ENCODE assay signal across 8 cellular contexts in genomic region chr1:23529146-23530088, GRCh38. TPM values are rescaled to one million over a fixed set of nuclear protein-coding genes. Genes with fewer than 3 reads are reported as not detected.
DNase-seq lines count a peak whose midpoint lies in the region; ATAC-seq and TF ChIP-seq lines count a peak whose summit lies in the region.

No MANE protein-coding gene starts in this region.

- H3K4me1 ChIP-seq in Peyer's patch (peaks cover 5 to 95% (median 64%) of the 10 kb centered on the region in 4 donors), esophagus (ENCODE audit: control insufficient read depth in 2 of 2, insufficient read depth in 2 of 2, low read length in 1 of 2) (peaks cover 2 to 31% of the 10 kb centered on the region in 2 donors), suprapubic skin (peaks cover 96% of the 10 kb centered on the region), vagina (peaks cover 60% of the 10 kb centered on the region), psoas muscle (peaks cover 34% of the 10 kb centered on the region)

- H3K27me3 Mint-ChIP-seq in activated T-cell treated with anti-CD3 and anti-CD28 coated beads, Interleukin-2, amount 50 U/mL, for 4 hours (ENCODE audit: low read depth) = no peaks in the 10 kb centered on the region

- TF ChIP-seq CTCF in Peyer's patch (IDR thresholded peaks at IDR 0.05) = no peak
- TF ChIP-seq CTCF in suprapubic skin (IDR thresholded peaks at IDR 0.05) = no peak
- no peak for TF ChIP-seq CTCF in vagina (IDR thresholded peaks at IDR 0.05)
- no peak for TF ChIP-seq CTCF in psoas muscle (IDR thresholded peaks at IDR 0.05)

- WGBS in esophagus, 2 donors = 43 to 44% methylated on average over 8 of the region's 8 CpGs
- WGBS in suprapubic skin = 44% methylated on average over 6 of the region's 8 CpGs
- WGBS in psoas muscle, 3 donors = 39 to 52% (median 45%) methylated on average over 8 of the region's 8 CpGs

- no peak for ATAC-seq in activated T-cell treated with anti-CD3 and anti-CD28 coated beads, Interleukin-2, amount 50 U/mL, for 4 hours
- ATAC-seq in psoas muscle = no peak

- H3K27me3 ChIP-seq in Peyer's patch (no peaks in the 10 kb centered on the region), esophagus (ENCODE audit: control insufficient read depth in 1 of 2, insufficient read depth in 2 of 2, low read length in 2 of 2) (no peaks in the 10 kb centered on the region), suprapubic skin (peaks cover 4% of the 10 kb centered on the region), vagina (no peaks in the 10 kb centered on the region), psoas muscle (ENCODE audit: insufficient read depth in 3 of 3, low read length in 2 of 3) (no peaks in the 10 kb centered on the region)

- H3K9me3 ChIP-seq in Peyer's patch (no peaks in the 10 kb centered on the region), esophagus (ENCODE audit: control insufficient read depth in 2 of 2, insufficient read depth in 1 of 2, low read depth in 1 of 2, low read length in 1 of 2) (no peaks in the 10 kb centered on the region), suprapubic skin (no peaks in the 10 kb centered on the region), vagina (no peaks in the 10 kb centered on the region), psoas muscle (no peaks in the 10 kb centered on the region)

- H3K4me3 ChIP-seq in Peyer's patch = peak overlapping the region in 2 of 4 donors; percentile 65 to 74
- H3K4me3 ChIP-seq in esophagus (ENCODE audit: low read depth in 1 of 2, low read length in 2 of 2) = peak overlapping the region; percentile 60 to 67
- H3K4me3 ChIP-seq in suprapubic skin = no peak overlapping the region
- H3K4me3 ChIP-seq in vagina = peak overlapping the region in 1 of 2 donors; percentile 52
- H3K4me3 ChIP-seq in psoas muscle = no peak overlapping the region

- H3K27ac ChIP-seq in Peyer's patch (peak overlapping the region; percentile 64 to 94 (median 82)), esophagus (ENCODE audit: low read depth in 2 of 2, low read length in 1 of 2) (peak overlapping the region; percentile 87 to 91), suprapubic skin (peak overlapping the region; percentile 82), vagina (no peak overlapping the region), psoas muscle (no peak overlapping the region)

- peak in 1 of 2 donors; percentile 36 for TF ChIP-seq POLR2A in Peyer's patch (IDR thresholded peaks at IDR 0.05)
- no peak for TF ChIP-seq POLR2A in suprapubic skin (IDR thresholded peaks at IDR 0.05)
- TF ChIP-seq POLR2A in vagina (IDR thresholded peaks at IDR 0.05) = no peak

- intact Hi-C loops in vagina (cut with DNase I) (no loop called here), psoas muscle (cut with DNase I) (loop anchor here in 1 of 2 donors (5.0 kb wide), 1 partner anchor 102 kb away; no protein-coding TSS in a partner anchor)

- no peaks in the 10 kb centered on the region for H3K36me3 Mint-ChIP-seq in activated T-cell treated with anti-CD3 and anti-CD28 coated beads, Interleukin-2, amount 50 U/mL, for 4 hours (ENCODE audit: insufficient read depth)

- DNase-seq in activated T-cell treated with anti-CD3 and anti-CD28 coated beads, Interleukin-2, amount 50 U/mL, for 4 hours = no peak
- no peak for DNase-seq in activated T-cell treated with anti-CD3 and anti-CD28 coated beads, Interleukin-2, amount 50 U/mL, for 1 hour
- DNase-seq in Peyer's patch (peak in 2 of 3 donors; percentile 55 to 74), suprapubic skin (ENCODE audit: low spot score in 2 of 2) (no peak), vagina (ENCODE audit: extremely low spot score in 2 of 2) (no peak), SIG-M5 (lab: John Stamatoyannopoulos, UW) (no peak), psoas muscle (no peak)

- peak overlapping the region; percentile 64 for H3K4me3 Mint-ChIP-seq in activated T-cell treated with anti-CD3 and anti-CD28 coated beads, Interleukin-2, amount 50 U/mL, for 4 hours

- TF ChIP-seq EP300 in suprapubic skin (IDR thresholded peaks at IDR 0.05) = no peak

- H3K36me3 ChIP-seq in Peyer's patch = no peaks in the 10 kb centered on the region
- H3K36me3 ChIP-seq in esophagus (ENCODE audit: control insufficient read depth in 2 of 2, insufficient read depth in 2 of 2, low read length in 1 of 2) = no peaks in the 10 kb centered on the region
- H3K36me3 ChIP-seq in suprapubic skin = no peaks in the 10 kb centered on the region
- no peaks in the 10 kb centered on the region for H3K36me3 ChIP-seq in vagina
- no peaks in the 10 kb centered on the region for H3K36me3 ChIP-seq in psoas muscle (ENCODE audit: insufficient read depth in 1 of 2, low read depth in 1 of 2)

- peaks cover 87% of the 10 kb centered on the region for H3K4me1 Mint-ChIP-seq in activated T-cell treated with anti-CD3 and anti-CD28 coated beads, Interleukin-2, amount 50 U/mL, for 4 hours (ENCODE audit: low read depth)

- H3K9me3 Mint-ChIP-seq in activated T-cell treated with anti-CD3 and anti-CD28 coated beads, Interleukin-2, amount 50 U/mL, for 4 hours = no peaks in the 10 kb centered on the region

RNA-seq across cellular contexts. Expression of gene E2F2, which starts 1.6 kb away (rescaled TPM):
- total RNA-seq in activated T-cell treated with anti-CD3 and anti-CD28 coated beads, Interleukin-2, amount 50 U/mL, for 4 hours = 1 to 10 TPM; 5.5 to 9.3 (median 7.2) TPM
- total RNA-seq in Peyer's patch (10 to 100 TPM in 3 of 4 donors, 1 to 10 TPM in 1; 6.8 to 16.4 (median 13.6) TPM), suprapubic skin (10 to 100 TPM in 2 of 4 donors, 1 to 10 TPM in 2; 4.5 to 12.9 (median 8.4) TPM), vagina (2.9 TPM), psoas muscle (under 1 TPM in 3 of 4 donors, not detected in 1; 0.06 to 0.32 (median 0.17) TPM)
- polyA plus RNA-seq in esophagus (1 to 10 TPM; 5.4 to 7.4 TPM), psoas muscle (under 1 TPM in 2 of 3 donors, not detected in 1; 0.03 to 0.05 TPM)

RNA-seq across cellular contexts. Expression of gene ID3, which starts 29.9 kb away (rescaled TPM):
- total RNA-seq in activated T-cell treated with anti-CD3 and anti-CD28 coated beads, Interleukin-2, amount 50 U/mL, for 4 hours = 10 to 100 TPM; 15.1 to 17.1 (median 15.1) TPM
- 100 to 1,000 TPM; 121 to 224 (median 167) TPM for total RNA-seq in Peyer's patch
- 10 to 100 TPM; 24.4 to 44.2 TPM for polyA plus RNA-seq in esophagus
- 100 to 1,000 TPM in 3 of 4 donors, 10 to 100 TPM in 1; 91.1 to 194 (median 149) TPM for total RNA-seq in suprapubic skin
- total RNA-seq in vagina = 358 TPM
- 10 to 100 TPM; 17.8 to 97.3 (median 81.2) TPM for total RNA-seq in psoas muscle
- polyA plus RNA-seq in psoas muscle = 100 to 1,000 TPM in 1 of 3 donors, 10 to 100 TPM in 2; 26.8 to 126 (median 33.7) TPM

RNA-seq across cellular contexts. Expression of gene ASAP3, which starts 45.4 kb away (rescaled TPM):
- total RNA-seq in activated T-cell treated with anti-CD3 and anti-CD28 coated beads, Interleukin-2, amount 50 U/mL, for 4 hours = under 1 TPM; 0.49 to 0.90 (median 0.66) TPM
- total RNA-seq in Peyer's patch = 10 to 100 TPM; 11.2 to 33.5 (median 25.8) TPM
- 10 to 100 TPM; 32.0 to 32.8 TPM for polyA plus RNA-seq in esophagus
- 100 to 1,000 TPM in 2 of 4 donors, 10 to 100 TPM in 2; 68.7 to 130 (median 88.5) TPM for total RNA-seq in suprapubic skin
- 79.1 TPM for total RNA-seq in vagina
- 10 to 100 TPM; 37.9 to 68.0 (median 52.1) TPM for total RNA-seq in psoas muscle
- polyA plus RNA-seq in psoas muscle = 10 to 100 TPM; 13.3 to 45.8 (median 33.6) TPM

Comparison
In these comparisons a context has a peak if more than half of its experiments do, and no peak if none do; other contexts are left out.
1. DNase-seq: peak in Peyer's patch (2 of 3); none in activated T-cell treated with anti-CD3 and anti-CD28 coated beads, Interleukin-2, amount 50 U/mL, for 4 hours (single experiment), activated T-cell treated with anti-CD3 and anti-CD28 coated beads, Interleukin-2, amount 50 U/mL, for 1 hour (single experiment), suprapubic skin (0 of 2), vagina (0 of 2), SIG-M5 (single experiment) and psoas muscle (0 of 2).
2. H3K27ac ChIP-seq: peak in Peyer's patch (4 of 4), esophagus (2 of 2) and suprapubic skin (single experiment); none in vagina (single experiment) and psoas muscle (single experiment).
3. H3K4me3 ChIP-seq: peak in esophagus (2 of 2); none in suprapubic skin (single experiment) and psoas muscle (single experiment).
4. RNA of gene ASAP3, which starts 45.4 kb away (total RNA-seq): 68.7 to 130 TPM in suprapubic skin, 79.1 TPM in vagina (single experiment), 37.9 to 68.0 TPM in psoas muscle and 11.2 to 33.5 TPM in Peyer's patch; 0.49 to 0.90 TPM in activated T-cell treated with anti-CD3 and anti-CD28 coated beads, Interleukin-2, amount 50 U/mL, for 4 hours; every median in the first group is over 4 times any median in the second.